21 cellular contexts compared by ENCODE assay signal in the genomic region with DNA sequence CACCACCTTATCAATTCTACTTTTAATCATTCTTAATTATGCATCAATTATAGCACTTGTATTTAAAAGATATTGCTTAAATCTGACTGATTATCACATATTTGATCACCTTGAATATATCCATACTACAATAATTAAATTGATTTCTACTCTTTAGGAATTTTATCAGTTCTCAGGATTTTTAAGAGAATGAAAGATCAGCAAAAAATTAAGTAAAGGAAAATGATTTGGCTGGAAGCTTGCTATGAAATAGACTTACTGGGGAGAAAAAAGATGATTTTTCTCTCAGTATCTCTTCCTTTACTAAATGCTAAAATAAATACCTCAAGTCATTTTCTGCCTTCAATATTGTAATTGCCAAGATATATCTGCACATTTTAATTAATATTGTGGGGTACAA.
"Had no signal": no experiment of that assay in that cellular context is flagged by ENCODE, and none has a peak within 500 bp of the region (broad histone marks: within the 10 kb centered on the region; RNA-seq: fewer than 3 reads in every experiment).

No MANE protein-coding gene starts in this region.

- H3K27me3 ChIP-seq: dorsolateral prefrontal cortex, esophagus muscularis mucosa, foreskin keratinocyte, gastroesophageal sphincter, heart left ventricle, hepatocyte, left lung had no signal

- FAIRE-seq: endothelial cell of umbilical vein, keratinocyte had no signal

- DNase-seq: dermis blood vessel endothelial cell; dorsolateral prefrontal cortex; effector CD4-positive, alpha-beta T cell; effector memory CD4-positive, alpha-beta T cell; foreskin keratinocyte; heart left ventricle; hypothalamus; immature natural killer cell; left cardiac atrium; left lung; left ventricle myocardium superior; lower lobe of right lung; mesenchymal stem cell; midbrain; naive thymus-derived CD4-positive, alpha-beta T cell had no signal

- H3K36me3 ChIP-seq: esophagus muscularis mucosa, gastroesophageal sphincter, heart left ventricle, left lung, lower lobe of right lung had no signal

- H3K27ac ChIP-seq: coronary artery, dorsolateral prefrontal cortex, foreskin keratinocyte, heart left ventricle, hepatocyte, left lung, lower lobe of right lung had no signal

- H3K4me3 ChIP-seq: coronary artery, dorsolateral prefrontal cortex, esophagus muscularis mucosa, gastroesophageal sphincter, heart left ventricle, hepatocyte, left lung, lower lobe of right lung had no signal

- H3K4me1 ChIP-seq: left lung had no signal

- H3K9me3 ChIP-seq: lower lobe of right lung had no signal

- ATAC-seq: foreskin keratinocyte; heart left ventricle; left cardiac atrium; left lung; left ventricle myocardium superior; lower lobe of right lung; naive thymus-derived CD4-positive, alpha-beta T cell had no signal

- H3K4me2 ChIP-seq: hepatocyte had no signal

- H2AFZ ChIP-seq: hepatocyte had no signal
